ENCODE assay signal across 24 cellular contexts in genomic region chr19:56341948-56342347, GRCh38.
"Had no signal": no experiment of that assay in that cellular context is flagged by ENCODE, and none has a peak within 500 bp of the region (broad histone marks: within the 10 kb centered on the region; RNA-seq: fewer than 3 reads in every experiment).

No MANE protein-coding gene starts in this region.

- H3K27ac ChIP-seq: body of pancreas, colonic mucosa, gastrocnemius medialis, left ventricle myocardium inferior, right atrium auricular region, tibial artery had no signal

- H3K4me3 Mint-ChIP-seq: activated B cell treated with CpG ODN at 0.5 μM for 24 hours; activated CD4-positive, alpha-beta memory T cell treated with anti-CD3 and anti-CD28 coated beads, Interleukin-2, amount 10 ng/mL, durations not matched to agents 7 days and 5 days; activated CD8-positive, alpha-beta memory T cell treated with anti-CD3 and anti-CD28 coated beads, Interleukin-2, amount 10 ng/mL, durations not matched to agents 7 days and 5 days; activated naive CD8-positive, alpha-beta T cell treated with anti-CD3 and anti-CD28 coated beads, Interleukin-2, amount 10 ng/mL, durations not matched to agents 7 days and 5 days; activated T-helper 17 cell treated with anti-CD3 and anti-CD28 coated beads, Interleukin-2, amount 50 U/mL, for 72 hours; T-helper 2 cell treated with Interferon-gamma antibody and Interleukin-4, amounts not matched to agents 5 μg/mL and 100 μg/mL, for 36 hours had no signal

- H3K36me3 ChIP-seq: colonic mucosa, gastrocnemius medialis, left ventricle myocardium inferior, right atrium auricular region, tibial artery had no signal

- H3K4me1 Mint-ChIP-seq: activated B cell treated with CpG ODN at 0.5 μM for 24 hours; activated CD4-positive, alpha-beta memory T cell treated with anti-CD3 and anti-CD28 coated beads, Interleukin-2, amount 10 ng/mL, durations not matched to agents 7 days and 5 days; activated CD8-positive, alpha-beta memory T cell treated with anti-CD3 and anti-CD28 coated beads, Interleukin-2, amount 10 ng/mL, durations not matched to agents 7 days and 5 days; activated naive CD8-positive, alpha-beta T cell treated with anti-CD3 and anti-CD28 coated beads, Interleukin-2, amount 10 ng/mL, durations not matched to agents 7 days and 5 days; activated T-helper 17 cell treated with anti-CD3 and anti-CD28 coated beads, Interleukin-2, amount 50 U/mL, for 72 hours had no signal

- ATAC-seq: activated CD8-positive, alpha-beta memory T cell treated with anti-CD3 and anti-CD28 coated beads, Interleukin-2, amount 10 ng/mL, durations not matched to agents 7 days and 5 days; activated T-helper 17 cell treated with anti-CD3 and anti-CD28 coated beads, Interleukin-2, amount 50 U/mL, for 72 hours; body of pancreas; gastrocnemius medialis; stimulated activated naive CD8-positive, alpha-beta T cell treated with anti-CD3 and anti-CD28 coated beads, Interleukin-15, Interleukin-2, amounts not matched to agents 100 U/mL and 50 U/mL, for 24 hours had no signal

- H3K9me3 Mint-ChIP-seq: activated T-helper 17 cell treated with anti-CD3 and anti-CD28 coated beads, Interleukin-2, amount 50 U/mL, for 72 hours had no signal

- H3K27ac Mint-ChIP-seq: activated B cell treated with CpG ODN at 0.5 μM for 24 hours; activated CD4-positive, alpha-beta memory T cell treated with anti-CD3 and anti-CD28 coated beads, Interleukin-2, amount 10 ng/mL, durations not matched to agents 7 days and 5 days; activated CD8-positive, alpha-beta memory T cell treated with anti-CD3 and anti-CD28 coated beads, Interleukin-2, amount 10 ng/mL, durations not matched to agents 7 days and 5 days; activated naive CD8-positive, alpha-beta T cell treated with anti-CD3 and anti-CD28 coated beads, Interleukin-2, amount 10 ng/mL, durations not matched to agents 7 days and 5 days; activated T-helper 17 cell treated with anti-CD3 and anti-CD28 coated beads, Interleukin-2, amount 50 U/mL, for 72 hours; progenitor cell of endocrine pancreas; T-helper 2 cell treated with Interferon-gamma antibody and Interleukin-4, amounts not matched to agents 5 μg/mL and 100 μg/mL, for 36 hours had no signal

- H3K4me1 ChIP-seq: body of pancreas, colonic mucosa, gastrocnemius medialis, left ventricle myocardium inferior, right atrium auricular region, tibial artery had no signal

- H3K4me3 ChIP-seq: body of pancreas, colonic mucosa, gastrocnemius medialis, left ventricle myocardium inferior, right atrium auricular region, tibial artery had no signal

- FAIRE-seq: urothelium cell line had no signal

- H3K36me3 Mint-ChIP-seq: activated naive CD8-positive, alpha-beta T cell treated with anti-CD3 and anti-CD28 coated beads, Interleukin-2, amount 10 ng/mL, durations not matched to agents 7 days and 5 days had no signal

- DNase-seq: activated B cell treated with CpG ODN at 0.5 μM for 24 hours; activated CD4-positive, alpha-beta memory T cell treated with anti-CD3 and anti-CD28 coated beads, Interleukin-2, amount 10 ng/mL, durations not matched to agents 7 days and 5 days; activated CD4-positive, alpha-beta T cell treated with anti-CD3 and anti-CD28 coated beads for 48 hours; activated CD8-positive, alpha-beta memory T cell treated with anti-CD3 and anti-CD28 coated beads, Interleukin-2, amount 10 ng/mL, durations not matched to agents 7 days and 5 days; activated naive CD4-positive, alpha-beta T cell; activated naive CD8-positive, alpha-beta T cell treated with anti-CD3 and anti-CD28 coated beads, Interleukin-2, amount 10 ng/mL, durations not matched to agents 7 days and 5 days; amygdala; body of pancreas; caudate nucleus; colonic mucosa; gastrocnemius medialis; head of caudate nucleus; kidney glomerular epithelial cell; left ventricle myocardium inferior; mammary epithelial cell; stimulated activated CD4-positive, alpha-beta T cell treated with anti-CD3 and anti-CD28 coated beads, Interleukin-2, amount 100 ng/mL, for 24 hours; stimulated activated naive CD8-positive, alpha-beta T cell treated with anti-CD3 and anti-CD28 coated beads, Interleukin-15, Interleukin-2, amounts not matched to agents 100 U/mL and 50 U/mL, for 24 hours; substantia nigra; tibial artery had no signal

- H3K27me3 Mint-ChIP-seq: activated CD4-positive, alpha-beta memory T cell treated with anti-CD3 and anti-CD28 coated beads, Interleukin-2, amount 10 ng/mL, durations not matched to agents 7 days and 5 days; activated naive CD8-positive, alpha-beta T cell treated with anti-CD3 and anti-CD28 coated beads, Interleukin-2, amount 10 ng/mL, durations not matched to agents 7 days and 5 days; progenitor cell of endocrine pancreas had no signal

- H3K27me3 ChIP-seq: body of pancreas, colonic mucosa, gastrocnemius medialis, right atrium auricular region, tibial artery had no signal

- H3K9me3 ChIP-seq: body of pancreas, colonic mucosa, gastrocnemius medialis, left ventricle myocardium inferior, right atrium auricular region had no signal
